Comparison of ENCODE assay signal across 10 cellular contexts in genomic region chr15:52191207-52191606, GRCh38. TPM values are rescaled to one million over a fixed set of nuclear protein-coding genes. Genes with fewer than 3 reads are reported as not detected.
DNase-seq lines count a peak whose midpoint lies in the region; ATAC-seq and TF ChIP-seq lines count a peak whose summit lies in the region.
"Had no signal": no experiment of that assay in that cellular context is flagged by ENCODE, and none has a peak within 500 bp of the region (broad histone marks: within the 10 kb centered on the region; RNA-seq: fewer than 3 reads in every experiment).

Gene GNB5, minus strand, starts transcription at chr15:52191392. Its CDS starts 6,716 bp downstream, at chr15:52184676.

- H3K79me2 ChIP-seq in neural progenitor cell (ENCODE audit: low read depth): no peaks in the 10 kb centered on the region

- no peak within 1 kb of the TSS for H3K27ac Mint-ChIP-seq in neural progenitor cell

- no peaks in the 10 kb centered on the region for H3K36me3 Mint-ChIP-seq in neural progenitor cell

- no peaks in the 10 kb centered on the region for H3K9me3 Mint-ChIP-seq in neural progenitor cell

- TF ChIP-seq CTCF in epithelial cell of proximal tubule (conservative IDR thresholded peaks at IDR 0.05; ENCODE audit: low read depth, low read length): no peak
- TF ChIP-seq CTCF in neural progenitor cell (IDR thresholded peaks at IDR 0.05): no peak

- H3K27ac ChIP-seq in neural progenitor cell: no peak within 1 kb of the TSS
- H3K27ac ChIP-seq: neutrophil had no signal

- no peak within 1 kb of the TSS for H2AFZ ChIP-seq in neural progenitor cell (replicated peaks)

- no peak within 1 kb of the TSS for H3K9ac ChIP-seq in neural progenitor cell

- no peaks in the 10 kb centered on the region for H4K20me1 ChIP-seq in neural progenitor cell (ENCODE audit: low read depth)

- H3K4me1 ChIP-seq in neural progenitor cell (no peaks in the 10 kb centered on the region), HAP-1 (no peaks in the 10 kb centered on the region)

- H3K27me3 ChIP-seq in neural progenitor cell: no peaks in the 10 kb centered on the region
- H3K27me3 ChIP-seq in HAP-1 (ENCODE audit: low read depth): no peaks in the 10 kb centered on the region
- H3K27me3 ChIP-seq: neutrophil had no signal

- no peak for ATAC-seq in GM21825 (IDR thresholded peaks at IDR 0.05; ENCODE audit: unreplicated experiment)

- H3K4me3 Mint-ChIP-seq in neural progenitor cell: no peak within 1 kb of the TSS

- H3K4me1 Mint-ChIP-seq in neural progenitor cell: peaks cover 7% of the 10 kb centered on the region

- peaks cover 2% of the 10 kb centered on the region for H3K27me3 Mint-ChIP-seq in neural progenitor cell (ENCODE audit: insufficient read depth, low read depth)

- in situ Hi-C loops in HAP-1 (cut with MboI; ENCODE audit: low sequenced_read_pairs): no loop called here

- H3K4me3 ChIP-seq in epithelial cell of proximal tubule (ENCODE audit: low read depth, low read length) (no peak within 1 kb of the TSS), neural progenitor cell (no peak within 1 kb of the TSS), HAP-1 (no peak within 1 kb of the TSS)

- DNase-seq in D341Med (ENCODE audit: low spot score): peak; percentile 91
- peak; percentile 96 for DNase-seq in NCI-H82 treated with DMSO at 0.1 percent for 48 hours (lab: John Stamatoyannopoulos, UW; ENCODE audit: unreplicated experiment)
- no peak for DNase-seq in epithelial cell of proximal tubule (ENCODE audit: low read depth)
- DNase-seq in neural progenitor cell (ENCODE audit: low spot score): peak; percentile 10
- DNase-seq in HAP-1 (ENCODE audit: low spot score in 2 of 2): no peak
- no peak for DNase-seq in activated CD4-positive, alpha-beta T cell treated with anti-CD3 and anti-CD28 coated beads, Interleukin-2, amount 50 U/mL, for 4 hours
- no peak for DNase-seq in EL
- DNase-seq: activated CD4-positive, CD25-positive, alpha-beta regulatory T cell had no signal

- no peak within 1 kb of the TSS for H3K4me2 ChIP-seq in neural progenitor cell

- no peaks in the 10 kb centered on the region for H3F3A ChIP-seq in neural progenitor cell (ENCODE audit: low read depth)

- H3K36me3 ChIP-seq in neural progenitor cell (no peaks in the 10 kb centered on the region), HAP-1 (replicated peaks) (no peaks in the 10 kb centered on the region)
- H3K36me3 ChIP-seq: neutrophil had no signal

- H3K9me3 ChIP-seq in neural progenitor cell (ENCODE audit: low read depth): no peaks in the 10 kb centered on the region
- H3K9me3 ChIP-seq in HAP-1: no peaks in the 10 kb centered on the region
- H3K9me3 ChIP-seq: neutrophil had no signal

RNA-seq across cellular contexts. Expression of gene GNB5, which starts in this region (rescaled TPM):
- 23.7 and 32.1 TPM in 2 replicates for total RNA-seq in epithelial cell of proximal tubule
- total RNA-seq in neural progenitor cell (ENCODE audit: low replicate concordance): 36.0 and 37.8 TPM in 2 replicates

Comparison
In these comparisons a context has a peak if more than half of its experiments do, and no peak if none do; other contexts are left out.
1. DNase-seq: peak in D341Med (single experiment), NCI-H82 treated with DMSO at 0.1 percent for 48 hours (single experiment) and neural progenitor cell (single experiment); none in epithelial cell of proximal tubule (single experiment), HAP-1 (0 of 2), activated CD4-positive, alpha-beta T cell treated with anti-CD3 and anti-CD28 coated beads, Interleukin-2, amount 50 U/mL, for 4 hours (0 of 2) and EL (single experiment).